ENCODE assay signal across 19 cellular contexts in genomic region chr7:158019726-158020705, GRCh38.
DNase-seq lines count a peak whose midpoint lies in the region; ATAC-seq and TF ChIP-seq lines count a peak whose summit lies in the region.
"Had no signal": no experiment of that assay in that cellular context is flagged by ENCODE, and none has a peak within 500 bp of the region (broad histone marks: within the 10 kb centered on the region; RNA-seq: fewer than 3 reads in every experiment).

No MANE protein-coding gene starts in this region.

- no peak overlapping the region for H3K9ac ChIP-seq in neural progenitor cell

- H3K36me3 ChIP-seq in neural progenitor cell: no peaks in the 10 kb centered on the region
- H3K36me3 ChIP-seq in tibial artery: no peaks in the 10 kb centered on the region

- H3K27me3 ChIP-seq in neural progenitor cell: no peaks in the 10 kb centered on the region
- peaks cover 0 to 10% of the 10 kb centered on the region in 2 donors for H3K27me3 ChIP-seq in tibial artery

- H4K20me1 ChIP-seq in neural progenitor cell (ENCODE audit: low read depth): no peaks in the 10 kb centered on the region

- no peak overlapping the region for H3K4me2 ChIP-seq in neural progenitor cell
- H3K4me2 ChIP-seq: GM23338 had no signal

- peak overlapping the region; percentile 63 for H3K27ac Mint-ChIP-seq in neural progenitor cell
- H3K27ac Mint-ChIP-seq: CD8-positive, alpha-beta memory T cell; GM23338 had no signal

- H2AFZ ChIP-seq in neural progenitor cell (replicated peaks): no peak overlapping the region
- H2AFZ ChIP-seq: GM23338 had no signal

- ATAC-seq in HG03469 (IDR thresholded peaks at IDR 0.05; ENCODE audit: unreplicated experiment): no peak
- ATAC-seq in GM19397 (IDR thresholded peaks at IDR 0.05; ENCODE audit: unreplicated experiment): no peak
- ATAC-seq: GM23338, HCT116, Right ventricle myocardium inferior had no signal

- TF ChIP-seq CTCF in coronary artery (IDR thresholded peaks at IDR 0.05): no peak
- TF ChIP-seq CTCF in neural progenitor cell (IDR thresholded peaks at IDR 0.05): no peak
- TF ChIP-seq CTCF in tibial artery (IDR thresholded peaks at IDR 0.05): no peak

- DNase-seq in coronary artery (ENCODE audit: low spot score) (peak; percentile 67), islet precursor cell (peak; percentile 45), neural progenitor cell (ENCODE audit: low spot score) (no peak), tibial artery (peak; percentile 6 to 51), GDM1 (lab: John Stamatoyannopoulos, UW) (no peak)
- DNase-seq: ACHN; C1 segment of cervical spinal cord; CD8-positive, alpha-beta memory T cell; DMS53; EL; KG1; NCI-H187 treated with DMSO at 0.1 percent for 48 hours; NCI-H345; NK-92 treated with Interleukin-12 subunit alpha and Interleukin-12 subunit beta, amount 100 ng/mL, for 24 hours had no signal

- no peaks in the 10 kb centered on the region for H3K9me3 Mint-ChIP-seq in neural progenitor cell
- H3K9me3 Mint-ChIP-seq: CD8-positive, alpha-beta memory T cell had no signal

- no peak overlapping the region for H3K4me3 Mint-ChIP-seq in neural progenitor cell
- H3K4me3 Mint-ChIP-seq: CD8-positive, alpha-beta memory T cell; GM23338 had no signal

- H3K4me3 ChIP-seq in coronary artery (no peak overlapping the region), neural progenitor cell (no peak overlapping the region), tibial artery (no peak overlapping the region)
- H3K4me3 ChIP-seq: GM23338 had no signal

- H3K27ac ChIP-seq in coronary artery: no peak overlapping the region
- H3K27ac ChIP-seq in neural progenitor cell: no peak overlapping the region
- H3K27ac ChIP-seq in tibial artery: no peak overlapping the region

- H3K4me1 Mint-ChIP-seq in neural progenitor cell: peaks cover 25% of the 10 kb centered on the region
- H3K4me1 Mint-ChIP-seq: CD8-positive, alpha-beta memory T cell; GM23338 had no signal

- intact Hi-C loops in tibial artery (cut with DNase I; ENCODE audit: low total_unique reads): no loop called here

- no peaks in the 10 kb centered on the region for H3K79me2 ChIP-seq in neural progenitor cell (ENCODE audit: low read depth)

- no peaks in the 10 kb centered on the region for H3K36me3 Mint-ChIP-seq in neural progenitor cell
- H3K36me3 Mint-ChIP-seq: CD8-positive, alpha-beta memory T cell had no signal

- H3K27me3 Mint-ChIP-seq in neural progenitor cell (ENCODE audit: insufficient read depth, low read depth): peaks cover 2% of the 10 kb centered on the region

- H3K4me1 ChIP-seq in neural progenitor cell (peaks cover 43% of the 10 kb centered on the region), tibial artery (peaks cover 0 to 11% (median 6%) of the 10 kb centered on the region in 4 donors)

- H3K9me3 ChIP-seq in neural progenitor cell (ENCODE audit: low read depth) (no peaks in the 10 kb centered on the region), tibial artery (no peaks in the 10 kb centered on the region)

- peaks cover 27% of the 10 kb centered on the region for H3F3A ChIP-seq in neural progenitor cell (ENCODE audit: low read depth)

Comparison
In these comparisons a context has a peak if more than half of its experiments do, and no peak if none do; other contexts are left out.
1. DNase-seq: peak in coronary artery (single experiment), islet precursor cell (single experiment) and tibial artery (2 of 2); none in neural progenitor cell (single experiment) and GDM1 (single experiment).